In the genomic region with DNA sequence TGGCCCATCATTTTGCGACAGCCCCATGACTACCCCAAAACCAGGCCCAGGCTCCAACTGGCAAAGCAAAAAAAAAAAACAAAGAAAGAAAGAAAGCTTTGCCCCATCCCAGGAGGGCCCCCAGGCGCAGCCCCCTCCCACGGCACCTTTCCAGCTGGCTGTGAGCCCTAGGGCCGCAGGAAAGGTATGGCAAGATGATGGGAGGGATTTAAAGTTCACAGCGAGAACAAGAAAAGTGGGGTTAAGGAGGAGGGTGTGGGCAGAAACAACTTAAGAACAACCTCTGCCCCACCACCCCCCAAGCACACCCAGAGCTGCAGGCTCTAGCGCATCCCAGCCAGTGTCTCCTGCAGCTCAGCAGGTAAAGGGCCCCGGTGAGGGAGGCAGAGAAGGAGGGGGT, we compare ENCODE assay signal across 25 cellular contexts. TPM values are rescaled to one million over a fixed set of nuclear protein-coding genes. Genes with fewer than 3 reads are reported as not detected.
DNase-seq lines count a peak whose midpoint lies in the region; ATAC-seq, FAIRE-seq and TF ChIP-seq lines count a peak whose summit lies in the region.
"Had no signal": no experiment of that assay in that cellular context is flagged by ENCODE, and none has a peak within 500 bp of the region (broad histone marks: within the 10 kb centered on the region; RNA-seq: fewer than 3 reads in every experiment).

A gene with protein sequence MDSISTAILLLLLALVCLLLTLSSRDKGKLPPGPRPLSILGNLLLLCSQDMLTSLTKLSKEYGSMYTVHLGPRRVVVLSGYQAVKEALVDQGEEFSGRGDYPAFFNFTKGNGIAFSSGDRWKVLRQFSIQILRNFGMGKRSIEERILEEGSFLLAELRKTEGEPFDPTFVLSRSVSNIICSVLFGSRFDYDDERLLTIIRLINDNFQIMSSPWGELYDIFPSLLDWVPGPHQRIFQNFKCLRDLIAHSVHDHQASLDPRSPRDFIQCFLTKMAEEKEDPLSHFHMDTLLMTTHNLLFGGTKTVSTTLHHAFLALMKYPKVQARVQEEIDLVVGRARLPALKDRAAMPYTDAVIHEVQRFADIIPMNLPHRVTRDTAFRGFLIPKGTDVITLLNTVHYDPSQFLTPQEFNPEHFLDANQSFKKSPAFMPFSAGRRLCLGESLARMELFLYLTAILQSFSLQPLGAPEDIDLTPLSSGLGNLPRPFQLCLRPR (plus strand): TSS at position 301 of the 400 bp plus-strand sequence. CDS start 1,757 bp downstream, outside the sequence.

- ATAC-seq in sciatic nerve, result no peak
- ATAC-seq: A549 had no signal

- DNase-seq in CD8-positive, alpha-beta memory T cell, result no peak
- no peak for DNase-seq in astrocyte (ENCODE audit: low read depth)
- DNase-seq in esophagus squamous epithelium (lab: John Stamatoyannopoulos, UW), result no peak
- peak; percentile 32 for DNase-seq in sciatic nerve (ENCODE audit: low spot score)
- no peak for DNase-seq in HTR-8/SVneo (ENCODE audit: insufficient read length, low spot score)
- no peak for DNase-seq in Peyer's patch
- no peak for DNase-seq in GM10248 (ENCODE audit: extremely low spot score)
- DNase-seq: AML-193; Caco-2; CD4-positive, alpha-beta T cell; DMS79 treated with DMSO at 0.1 percent for 48 hours; GF-D8; GM23248; H9; IMR-90; KG1; MG63; NCI-H2029; NCI-H446; NCI-H524 treated with DMSO at 0.1 percent for 48 hours; NCI-H774; SK-N-SH had no signal

- TF ChIP-seq POLR2A in esophagus squamous epithelium (IDR thresholded peaks at IDR 0.05) (no peak), Peyer's patch (IDR thresholded peaks at IDR 0.05) (no peak)

- no peak for FAIRE-seq in astrocyte (lab: Jason Lieb, UNC)
- no peak for FAIRE-seq in HTR-8/SVneo (lab: Jason Lieb, UNC)
- FAIRE-seq: A549, GM18507 had no signal

- TF ChIP-seq CTCF in astrocyte (IDR thresholded peaks at IDR 0.05; ENCODE audit: insufficient read depth, low read depth, low read length), result no peak
- TF ChIP-seq CTCF in esophagus squamous epithelium (IDR thresholded peaks at IDR 0.05), result no peak
- TF ChIP-seq CTCF in Peyer's patch (IDR thresholded peaks at IDR 0.05), result no peak
- no peak for TF ChIP-seq CTCF in GM10248 (IDR thresholded peaks at IDR 0.05; ENCODE audit: control extremely low read depth, extremely low read depth, low read depth, missing control alignments)

- no peaks in the 10 kb centered on the region for H3K79me2 ChIP-seq in astrocyte (ENCODE audit: insufficient read depth, low read length)

- H3K9me3 Mint-ChIP-seq in CD8-positive, alpha-beta memory T cell, result peaks cover 0 to 3% (median 0%) of the 10 kb centered on the region in 5 donors
- peaks cover 9% of the 10 kb centered on the region for H3K9me3 Mint-ChIP-seq in astrocyte (ENCODE audit: unreplicated experiment)
- H3K9me3 Mint-ChIP-seq: CD4-positive, alpha-beta T cell had no signal

- H3K27ac Mint-ChIP-seq in CD8-positive, alpha-beta memory T cell, result peak within 1 kb of the TSS in 5 of 8 donors; percentile 3 to 52 (median 21)
- no peak within 1 kb of the TSS for H3K27ac Mint-ChIP-seq in astrocyte (ENCODE audit: unreplicated experiment)
- H3K27ac Mint-ChIP-seq: CD4-positive, alpha-beta T cell; H9 had no signal

- H3K4me2 ChIP-seq in astrocyte (ENCODE audit: low read length), result no peak within 1 kb of the TSS
- H3K4me2 ChIP-seq: A549, SK-N-SH had no signal

- H3K4me1 Mint-ChIP-seq in CD8-positive, alpha-beta memory T cell, result peaks cover 0 to 7% (median 6%) of the 10 kb centered on the region in 3 donors
- H3K4me1 Mint-ChIP-seq in astrocyte (ENCODE audit: low read depth, unreplicated experiment), result no peaks in the 10 kb centered on the region
- H3K4me1 Mint-ChIP-seq: H9 had no signal

- H3K4me3 Mint-ChIP-seq in CD8-positive, alpha-beta memory T cell, result peak within 1 kb of the TSS in 1 of 7 donors; percentile 1
- H3K4me3 Mint-ChIP-seq in astrocyte (ENCODE audit: unreplicated experiment), result peak within 1 kb of the TSS; percentile 18
- H3K4me3 Mint-ChIP-seq: CD4-positive, alpha-beta T cell; H9 had no signal

- no peak within 1 kb of the TSS for H3K4me3 ChIP-seq in CD8-positive, alpha-beta memory T cell (ENCODE audit: low read length)
- H3K4me3 ChIP-seq in astrocyte (ENCODE audit: insufficient read depth, low read depth, low read length) (no peak within 1 kb of the TSS), esophagus squamous epithelium (no peak within 1 kb of the TSS), Peyer's patch (no peak within 1 kb of the TSS)
- H3K4me3 ChIP-seq: A549; BLaER1 treated with 17β-estradiol and CSF1 and Interleukin-3, amounts not matched to agents 10 nM and 100 nM; GM23248; MG63 had no signal

- H3K27ac ChIP-seq in CD8-positive, alpha-beta memory T cell (ENCODE audit: low read depth, low read length), result no peak within 1 kb of the TSS
- no peak within 1 kb of the TSS for H3K27ac ChIP-seq in astrocyte (ENCODE audit: low read depth, low read length)
- H3K27ac ChIP-seq in esophagus squamous epithelium, result peak within 1 kb of the TSS in 3 of 4 donors; percentile 38 to 73 (median 67)
- H3K27ac ChIP-seq in Peyer's patch, result no peak within 1 kb of the TSS
- H3K27ac ChIP-seq: A549, GM23248 had no signal

- CTCF ChIA-PET in CD8-positive, alpha-beta memory T cell (lab: Charles Lee), result no interaction called here
- CTCF ChIA-PET in GM10248 (lab: Yijun Ruan, JAX), result interaction anchor here (0.7 kb wide), 1 partner anchor 149 kb away, joined by 3 read pairs; no protein-coding TSS in a partner anchor

- H3K36me3 Mint-ChIP-seq in CD8-positive, alpha-beta memory T cell, result peaks cover 0 to 2% (median 0%) of the 10 kb centered on the region in 3 donors
- H3K36me3 Mint-ChIP-seq in astrocyte (ENCODE audit: low read depth, unreplicated experiment), result peaks cover 1% of the 10 kb centered on the region

- no peak within 1 kb of the TSS for H2AFZ ChIP-seq in astrocyte (ENCODE audit: low read depth, low read length)
- H2AFZ ChIP-seq: GM23248 had no signal

- no peaks in the 10 kb centered on the region for H4K20me1 ChIP-seq in astrocyte (ENCODE audit: insufficient read depth, low read length)
- H4K20me1 ChIP-seq: BLaER1 treated with 17β-estradiol and CSF1 and Interleukin-3, amounts not matched to agents 10 nM and 100 nM had no signal

- intact Hi-C loops in esophagus squamous epithelium (cut with DNase I), result no loop called here
- intact Hi-C loops in sciatic nerve (cut with DNase I), result no loop called here

- no peaks in the 10 kb centered on the region for H3K9me3 ChIP-seq in CD8-positive, alpha-beta memory T cell (ENCODE audit: low read length)
- H3K9me3 ChIP-seq in astrocyte (ENCODE audit: insufficient read depth, low read depth, low read length), result no peaks in the 10 kb centered on the region
- no peaks in the 10 kb centered on the region for H3K9me3 ChIP-seq in esophagus squamous epithelium
- H3K9me3 ChIP-seq in Peyer's patch, result no peaks in the 10 kb centered on the region
- H3K9me3 ChIP-seq: BLaER1 treated with 17β-estradiol and CSF1 and Interleukin-3, amounts not matched to agents 10 nM and 100 nM; Caco-2; MG63; SK-N-SH had no signal

- H3K27me3 Mint-ChIP-seq in CD8-positive, alpha-beta memory T cell, result peaks cover 0 to 3% of the 10 kb centered on the region in 2 donors
- peaks cover 42% of the 10 kb centered on the region for H3K27me3 Mint-ChIP-seq in astrocyte (ENCODE audit: low read depth, unreplicated experiment)

- no peaks in the 10 kb centered on the region for H3K4me1 ChIP-seq in CD8-positive, alpha-beta memory T cell (ENCODE audit: insufficient read depth, low read length)
- H3K4me1 ChIP-seq in astrocyte (ENCODE audit: insufficient read depth, low read length) (no peaks in the 10 kb centered on the region), esophagus squamous epithelium (peaks cover 2 to 25% (median 6%) of the 10 kb centered on the region in 3 donors), Peyer's patch (no peaks in the 10 kb centered on the region)
- H3K4me1 ChIP-seq: A549, Caco-2 had no signal

- H3K9ac ChIP-seq in astrocyte (ENCODE audit: low read length), result no peak within 1 kb of the TSS
- H3K9ac ChIP-seq: BLaER1 treated with 17β-estradiol and CSF1 and Interleukin-3, amounts not matched to agents 10 nM and 100 nM; GM23248; SK-N-SH had no signal

- 45 to 64% methylated on average over 6 of the region's 7 CpGs for WGBS in esophagus squamous epithelium, 2 donors

- POLR2A ChIA-PET in CD8-positive, alpha-beta memory T cell (lab: Charles Lee), result no interaction called here
- POLR2A ChIA-PET in GM10248 (lab: Yijun Ruan, JAX), result no interaction called here

- no peaks in the 10 kb centered on the region for H3K27me3 ChIP-seq in CD8-positive, alpha-beta memory T cell (ENCODE audit: insufficient read depth, low read length, poor library complexity, severe bottlenecking)
- H3K27me3 ChIP-seq in astrocyte (ENCODE audit: insufficient read depth, low read length), result no peaks in the 10 kb centered on the region
- H3K27me3 ChIP-seq in esophagus squamous epithelium, result peaks cover 0 to 10% (median 0%) of the 10 kb centered on the region in 4 donors
- H3K27me3 ChIP-seq in Peyer's patch, result no peaks in the 10 kb centered on the region
- H3K27me3 ChIP-seq: BLaER1 treated with 17β-estradiol and CSF1 and Interleukin-3, amounts not matched to agents 10 nM and 100 nM had no signal

- no peaks in the 10 kb centered on the region for H3K36me3 ChIP-seq in CD8-positive, alpha-beta memory T cell (ENCODE audit: insufficient read depth, low read length)
- H3K36me3 ChIP-seq in astrocyte (ENCODE audit: insufficient read depth, low read length), result no peaks in the 10 kb centered on the region
- no peaks in the 10 kb centered on the region for H3K36me3 ChIP-seq in esophagus squamous epithelium
- H3K36me3 ChIP-seq in Peyer's patch, result no peaks in the 10 kb centered on the region
- H3K36me3 ChIP-seq: BLaER1 treated with 17β-estradiol and CSF1 and Interleukin-3, amounts not matched to agents 10 nM and 100 nM; MG63 had no signal

RNA-seq across cellular contexts. Expression of the gene that starts here (rescaled TPM):
- not detected for total RNA-seq in CD8-positive, alpha-beta memory T cell
- not detected for polyA plus RNA-seq in CD8-positive, alpha-beta memory T cell
- total RNA-seq in astrocyte, result not detected in 2 replicates
- 1 to 10 TPM in 1 of 4 donors, under 1 TPM in 1, not detected in 2; 0.19 to 1.6 TPM for total RNA-seq in esophagus squamous epithelium
- not detected for total RNA-seq in sciatic nerve
- total RNA-seq in Peyer's patch, result not detected
- total RNA-seq: Caco-2, GM23248, IMR-90 had no signal
- polyA plus RNA-seq: A549, GM23248, IMR-90, SK-N-SH had no signal

Comparison
In these comparisons a context has a peak if more than half of its experiments do, and no peak if none do; other contexts are left out.
1. Peak in DNase-seq in sciatic nerve; RNA of the gene not detected or under 1 TPM.
2. H3K27ac ChIP-seq: peak in esophagus squamous epithelium (3 of 4); none in CD8-positive, alpha-beta memory T cell (single experiment), astrocyte (single experiment) and Peyer's patch (0 of 4).